ENCODE assay signal across 2 cellular contexts in the genomic region with DNA sequence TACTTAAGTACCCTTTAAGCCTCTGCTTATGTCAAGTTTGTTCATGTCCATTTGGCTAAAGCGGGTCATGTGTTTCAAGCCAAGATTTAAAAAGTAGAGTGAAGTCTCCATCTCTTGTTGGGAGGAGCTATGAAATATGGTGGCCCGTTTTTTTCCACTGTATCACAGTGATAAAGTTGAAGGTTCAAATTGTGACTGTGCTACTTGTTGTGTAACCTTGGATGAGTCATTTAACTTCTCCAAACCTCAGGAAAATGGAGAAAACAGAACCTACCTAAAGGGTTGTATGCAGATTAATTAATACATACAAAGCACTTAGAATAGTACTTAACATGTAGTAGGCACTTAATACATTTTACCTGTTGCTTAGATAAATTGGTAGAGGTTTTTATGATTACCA.
A peak's percentile ranks its signal among the peaks of the same experiment; 100 is the strongest.
TF ChIP-seq lines count a peak whose summit lies in the region.

No MANE protein-coding gene starts in this region.

TF ChIP-seq in HCT116, 20 proteins besides CTCF, POLR2A, EP300 and RAD21:
- TF ChIP-seq SRF (IDR thresholded peaks at IDR 0.05; ENCODE audit: low read depth) (no peak), SIN3A (IDR thresholded peaks at IDR 0.05; ENCODE audit: low read depth) (no peak), EGR1 (IDR thresholded peaks at IDR 0.05; ENCODE audit: low read depth) (no peak), CBX3 (IDR thresholded peaks at IDR 0.05; ENCODE audit: low read depth) (no peak), EZH2phosphoT487 (IDR thresholded peaks at IDR 0.05; ENCODE audit: borderline replicate concordance) (no peak), YY1 (IDR thresholded peaks at IDR 0.05; ENCODE audit: extremely low read depth, insufficient replicate concordance, low read depth, low read length) (no peak), JUND (IDR thresholded peaks at IDR 0.05) (no peak), CEBPB (IDR thresholded peaks at IDR 0.05; ENCODE audit: low read depth) (no peak), TCF7L2 (IDR thresholded peaks at IDR 0.05; ENCODE audit: borderline replicate concordance, extremely low read depth, insufficient read depth, insufficient read length) (no peak), SP1 (IDR thresholded peaks at IDR 0.05; ENCODE audit: low read depth) (no peak), EZH2 (IDR thresholded peaks at IDR 0.05) (no peak), FOSL1 (IDR thresholded peaks at IDR 0.05; ENCODE audit: low read depth) (no peak), ZFX (IDR thresholded peaks at IDR 0.05) (no peak), ELF1 (IDR thresholded peaks at IDR 0.05; ENCODE audit: borderline replicate concordance, low read depth) (no peak)
- TF ChIP-seq, protein P1, sequence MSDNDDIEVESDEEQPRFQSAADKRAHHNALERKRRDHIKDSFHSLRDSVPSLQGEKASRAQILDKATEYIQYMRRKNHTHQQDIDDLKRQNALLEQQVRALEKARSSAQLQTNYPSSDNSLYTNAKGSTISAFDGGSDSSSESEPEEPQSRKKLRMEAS (IDR thresholded peaks at IDR 0.05), result no peak
- TF ChIP-seq, protein P2, sequence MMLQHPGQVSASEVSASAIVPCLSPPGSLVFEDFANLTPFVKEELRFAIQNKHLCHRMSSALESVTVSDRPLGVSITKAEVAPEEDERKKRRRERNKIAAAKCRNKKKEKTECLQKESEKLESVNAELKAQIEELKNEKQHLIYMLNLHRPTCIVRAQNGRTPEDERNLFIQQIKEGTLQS (IDR thresholded peaks at IDR 0.05), result no peak
- TF ChIP-seq, protein P3, sequence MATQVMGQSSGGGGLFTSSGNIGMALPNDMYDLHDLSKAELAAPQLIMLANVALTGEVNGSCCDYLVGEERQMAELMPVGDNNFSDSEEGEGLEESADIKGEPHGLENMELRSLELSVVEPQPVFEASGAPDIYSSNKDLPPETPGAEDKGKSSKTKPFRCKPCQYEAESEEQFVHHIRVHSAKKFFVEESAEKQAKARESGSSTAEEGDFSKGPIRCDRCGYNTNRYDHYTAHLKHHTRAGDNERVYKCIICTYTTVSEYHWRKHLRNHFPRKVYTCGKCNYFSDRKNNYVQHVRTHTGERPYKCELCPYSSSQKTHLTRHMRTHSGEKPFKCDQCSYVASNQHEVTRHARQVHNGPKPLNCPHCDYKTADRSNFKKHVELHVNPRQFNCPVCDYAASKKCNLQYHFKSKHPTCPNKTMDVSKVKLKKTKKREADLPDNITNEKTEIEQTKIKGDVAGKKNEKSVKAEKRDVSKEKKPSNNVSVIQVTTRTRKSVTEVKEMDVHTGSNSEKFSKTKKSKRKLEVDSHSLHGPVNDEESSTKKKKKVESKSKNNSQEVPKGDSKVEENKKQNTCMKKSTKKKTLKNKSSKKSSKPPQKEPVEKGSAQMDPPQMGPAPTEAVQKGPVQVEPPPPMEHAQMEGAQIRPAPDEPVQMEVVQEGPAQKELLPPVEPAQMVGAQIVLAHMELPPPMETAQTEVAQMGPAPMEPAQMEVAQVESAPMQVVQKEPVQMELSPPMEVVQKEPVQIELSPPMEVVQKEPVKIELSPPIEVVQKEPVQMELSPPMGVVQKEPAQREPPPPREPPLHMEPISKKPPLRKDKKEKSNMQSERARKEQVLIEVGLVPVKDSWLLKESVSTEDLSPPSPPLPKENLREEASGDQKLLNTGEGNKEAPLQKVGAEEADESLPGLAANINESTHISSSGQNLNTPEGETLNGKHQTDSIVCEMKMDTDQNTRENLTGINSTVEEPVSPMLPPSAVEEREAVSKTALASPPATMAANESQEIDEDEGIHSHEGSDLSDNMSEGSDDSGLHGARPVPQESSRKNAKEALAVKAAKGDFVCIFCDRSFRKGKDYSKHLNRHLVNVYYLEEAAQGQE (IDR thresholded peaks at IDR 0.05; ENCODE audit: low read depth), result no peak

TF ChIP-seq in K562, 482 proteins besides CTCF, POLR2A, EP300 and RAD21:
- TF ChIP-seq EP400 (IDR thresholded peaks at IDR 0.05), result no peak
- peak; percentile 63 for TF ChIP-seq FOSL1 (tag; conservative IDR thresholded peaks at IDR 0.05)
- TF ChIP-seq, protein P4, sequence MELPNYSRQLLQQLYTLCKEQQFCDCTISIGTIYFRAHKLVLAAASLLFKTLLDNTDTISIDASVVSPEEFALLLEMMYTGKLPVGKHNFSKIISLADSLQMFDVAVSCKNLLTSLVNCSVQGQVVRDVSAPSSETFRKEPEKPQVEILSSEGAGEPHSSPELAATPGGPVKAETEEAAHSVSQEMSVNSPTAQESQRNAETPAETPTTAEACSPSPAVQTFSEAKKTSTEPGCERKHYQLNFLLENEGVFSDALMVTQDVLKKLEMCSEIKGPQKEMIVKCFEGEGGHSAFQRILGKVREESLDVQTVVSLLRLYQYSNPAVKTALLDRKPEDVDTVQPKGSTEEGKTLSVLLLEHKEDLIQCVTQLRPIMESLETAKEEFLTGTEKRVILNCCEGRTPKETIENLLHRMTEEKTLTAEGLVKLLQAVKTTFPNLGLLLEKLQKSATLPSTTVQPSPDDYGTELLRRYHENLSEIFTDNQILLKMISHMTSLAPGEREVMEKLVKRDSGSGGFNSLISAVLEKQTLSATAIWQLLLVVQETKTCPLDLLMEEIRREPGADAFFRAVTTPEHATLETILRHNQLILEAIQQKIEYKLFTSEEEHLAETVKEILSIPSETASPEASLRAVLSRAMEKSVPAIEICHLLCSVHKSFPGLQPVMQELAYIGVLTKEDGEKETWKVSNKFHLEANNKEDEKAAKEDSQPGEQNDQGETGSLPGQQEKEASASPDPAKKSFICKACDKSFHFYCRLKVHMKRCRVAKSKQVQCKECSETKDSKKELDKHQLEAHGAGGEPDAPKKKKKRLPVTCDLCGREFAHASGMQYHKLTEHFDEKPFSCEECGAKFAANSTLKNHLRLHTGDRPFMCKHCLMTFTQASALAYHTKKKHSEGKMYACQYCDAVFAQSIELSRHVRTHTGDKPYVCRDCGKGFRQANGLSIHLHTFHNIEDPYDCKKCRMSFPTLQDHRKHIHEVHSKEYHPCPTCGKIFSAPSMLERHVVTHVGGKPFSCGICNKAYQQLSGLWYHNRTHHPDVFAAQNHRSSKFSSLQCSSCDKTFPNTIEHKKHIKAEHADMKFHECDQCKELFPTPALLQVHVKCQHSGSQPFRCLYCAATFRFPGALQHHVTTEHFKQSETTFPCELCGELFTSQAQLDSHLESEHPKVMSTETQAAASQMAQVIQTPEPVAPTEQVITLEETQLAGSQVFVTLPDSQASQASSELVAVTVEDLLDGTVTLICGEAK (IDR thresholded peaks at IDR 0.05), result peak; percentile 56; the same call in 1 of the 2 replicates
- TF ChIP-seq, protein P4 (CRISPR knock-in tag; IDR thresholded peaks at IDR 0.05), result peak; percentile 39; the same call in 1 of the 2 replicates
- TF ChIP-seq, protein P5, sequence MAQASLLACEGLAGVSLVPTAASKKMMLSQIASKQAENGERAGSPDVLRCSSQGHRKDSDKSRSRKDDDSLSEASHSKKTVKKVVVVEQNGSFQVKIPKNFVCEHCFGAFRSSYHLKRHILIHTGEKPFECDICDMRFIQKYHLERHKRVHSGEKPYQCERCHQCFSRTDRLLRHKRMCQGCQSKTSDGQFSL (CRISPR knock-in tag; IDR thresholded peaks at IDR 0.05), result no peak
- TF ChIP-seq, protein P5 (tag; IDR thresholded peaks at IDR 0.05), result no peak
- TF ChIP-seq, protein P2 (IDR thresholded peaks at IDR 0.05), result peak; percentile 45
- TF ChIP-seq, protein P2 (CRISPR knock-in tag; conservative IDR thresholded peaks at IDR 0.05), result no peak
- no peak for TF ChIP-seq HNRNPL (IDR thresholded peaks at IDR 0.05; ENCODE audit: low read depth, low read length)
- TF ChIP-seq, protein P6, sequence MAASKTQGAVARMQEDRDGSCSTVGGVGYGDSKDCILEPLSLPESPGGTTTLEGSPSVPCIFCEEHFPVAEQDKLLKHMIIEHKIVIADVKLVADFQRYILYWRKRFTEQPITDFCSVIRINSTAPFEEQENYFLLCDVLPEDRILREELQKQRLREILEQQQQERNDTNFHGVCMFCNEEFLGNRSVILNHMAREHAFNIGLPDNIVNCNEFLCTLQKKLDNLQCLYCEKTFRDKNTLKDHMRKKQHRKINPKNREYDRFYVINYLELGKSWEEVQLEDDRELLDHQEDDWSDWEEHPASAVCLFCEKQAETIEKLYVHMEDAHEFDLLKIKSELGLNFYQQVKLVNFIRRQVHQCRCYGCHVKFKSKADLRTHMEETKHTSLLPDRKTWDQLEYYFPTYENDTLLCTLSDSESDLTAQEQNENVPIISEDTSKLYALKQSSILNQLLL (CRISPR knock-in tag; IDR thresholded peaks at IDR 0.05; ENCODE audit: borderline replicate concordance), result no peak
- TF ChIP-seq NR2C1 (IDR thresholded peaks at IDR 0.05), result no peak
- TF ChIP-seq NR2C1 (tag; IDR thresholded peaks at IDR 0.05), result peak; percentile 56
- TF ChIP-seq CEBPB (tag; IDR thresholded peaks at IDR 0.05), result peak; percentile 34; the same call in 1 of the 2 replicates
